In the genomic region with DNA sequence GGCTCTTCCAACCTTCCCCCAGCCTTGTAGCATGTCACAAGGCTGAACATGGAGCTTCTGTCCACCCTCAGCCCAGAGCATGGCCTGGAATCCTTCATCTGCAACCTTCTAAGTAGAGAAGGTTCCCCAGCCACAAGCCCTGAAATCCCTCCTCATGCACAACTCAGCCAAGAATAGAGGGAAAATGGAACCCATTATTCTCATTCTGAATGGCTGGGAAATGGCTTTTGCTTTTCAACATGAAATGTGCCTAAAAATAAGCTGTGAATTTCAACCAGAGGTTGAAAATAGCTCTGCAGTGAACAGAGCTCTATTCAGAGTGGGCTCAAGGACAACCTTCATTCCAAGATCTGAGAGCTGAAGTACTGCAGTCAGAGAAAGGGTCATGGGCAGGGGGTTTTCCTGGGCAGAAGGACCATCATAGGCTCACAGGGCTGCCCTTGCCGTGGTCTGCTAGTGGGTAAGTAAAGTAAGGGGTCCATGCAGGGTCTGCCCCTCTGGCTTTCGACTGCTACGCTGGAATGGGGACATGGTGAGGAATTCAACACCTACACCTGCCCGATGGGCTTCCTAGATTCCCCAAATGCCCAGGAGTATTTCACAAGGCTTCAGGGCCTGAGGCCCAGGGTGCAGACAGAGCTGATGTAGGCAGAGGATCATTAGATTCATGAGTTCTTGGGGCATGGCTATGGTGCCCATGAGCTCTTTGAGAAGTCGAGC, we compare ENCODE assay signal across 25 cellular contexts. TPM values are rescaled to one million over a fixed set of nuclear protein-coding genes. Genes with fewer than 3 reads are reported as not detected.
DNase-seq lines count a peak whose midpoint lies in the region; ATAC-seq and TF ChIP-seq lines count a peak whose summit lies in the region.
"Had no signal": no experiment of that assay in that cellular context is flagged by ENCODE, and none has a peak within 500 bp of the region (broad histone marks: within the 10 kb centered on the region; RNA-seq: fewer than 3 reads in every experiment).

No MANE protein-coding gene starts in this region.

- no peak overlapping the region for H3K4me3 ChIP-seq in Peyer's patch
- H3K4me3 ChIP-seq: ascending aorta had no signal

- H3K27me3 ChIP-seq in Peyer's patch, result no peaks in the 10 kb centered on the region
- H3K27me3 ChIP-seq: ascending aorta had no signal

- H3K4me1 ChIP-seq in Peyer's patch, result peaks cover 0 to 10% (median 3%) of the 10 kb centered on the region in 4 donors

- no peaks in the 10 kb centered on the region for H3K36me3 ChIP-seq in Peyer's patch
- H3K36me3 ChIP-seq: ascending aorta had no signal

- no peak overlapping the region for H3K4me3 Mint-ChIP-seq in chondrocyte (ENCODE audit: unreplicated experiment)
- H3K4me3 Mint-ChIP-seq: activated CD4-positive, alpha-beta T cell treated with anti-CD3 and anti-CD28 coated beads, Interleukin-2, amount 10 ng/mL, durations not matched to agents 7 days and 5 days; activated naive CD8-positive, alpha-beta T cell treated with anti-CD3 and anti-CD28 coated beads for 36 hours; WTC11 had no signal

- ATAC-seq in Right ventricle myocardium superior (ENCODE audit: poor library complexity), result no peak
- ATAC-seq in HG02763 (IDR thresholded peaks at IDR 0.05; ENCODE audit: unreplicated experiment), result no peak
- ATAC-seq in HG03097 (IDR thresholded peaks at IDR 0.05; ENCODE audit: low FRiP score, unreplicated experiment), result no peak
- ATAC-seq: left colon, sciatic nerve, WTC11 had no signal

- intact Hi-C loops in Right ventricle myocardium superior (cut with DNase I) (no loop called here), cardiac septum (cut with DNase I) (no loop called here)

- H3K27ac ChIP-seq in Peyer's patch, result no peak overlapping the region
- H3K27ac ChIP-seq: 22Rv1, ascending aorta had no signal

- no peaks in the 10 kb centered on the region for H3K27me3 Mint-ChIP-seq in chondrocyte (ENCODE audit: low read depth)
- H3K27me3 Mint-ChIP-seq: activated CD4-positive, alpha-beta T cell treated with anti-CD3 and anti-CD28 coated beads, Interleukin-2, amount 10 ng/mL, durations not matched to agents 7 days and 5 days; activated naive CD8-positive, alpha-beta T cell treated with anti-CD3 and anti-CD28 coated beads for 36 hours had no signal

- no peaks in the 10 kb centered on the region for H3K9me3 ChIP-seq in Peyer's patch
- H3K9me3 ChIP-seq: ascending aorta had no signal

- no peak for TF ChIP-seq POLR2A in Peyer's patch (IDR thresholded peaks at IDR 0.05)

- TF ChIP-seq CTCF in chondrocyte (IDR thresholded peaks at IDR 0.05), result no peak
- TF ChIP-seq CTCF in Peyer's patch (IDR thresholded peaks at IDR 0.05), result no peak

- H3K27ac Mint-ChIP-seq in chondrocyte (ENCODE audit: unreplicated experiment), result no peak overlapping the region
- H3K27ac Mint-ChIP-seq: activated CD4-positive, alpha-beta T cell treated with anti-CD3 and anti-CD28 coated beads, Interleukin-2, amount 10 ng/mL, durations not matched to agents 7 days and 5 days; activated naive CD8-positive, alpha-beta T cell treated with anti-CD3 and anti-CD28 coated beads for 36 hours; WTC11 had no signal

- peaks cover 5% of the 10 kb centered on the region for H3K36me3 Mint-ChIP-seq in chondrocyte (ENCODE audit: low read depth)

- peak; percentile 5 for DNase-seq in Right ventricle myocardium superior
- no peak for DNase-seq in cardiac septum (ENCODE audit: low spot score)
- DNase-seq in chondrocyte (ENCODE audit: low spot score), result peak; percentile 32
- peak; percentile 77 for DNase-seq in medulla oblongata (ENCODE audit: extremely low spot score)
- DNase-seq in superior temporal gyrus (ENCODE audit: extremely low spot score), result peak; percentile 88
- no peak for DNase-seq in Peyer's patch
- DNase-seq: activated CD4-positive, alpha-beta T cell treated with anti-CD3 and anti-CD28 coated beads, Interleukin-2, amount 10 ng/mL, durations not matched to agents 7 days and 5 days; activated gamma-delta T cell; activated naive CD8-positive, alpha-beta T cell treated with anti-CD3 and anti-CD28 coated beads for 36 hours; activated T-cell treated with anti-CD3 and anti-CD28 coated beads, Interleukin-2, amount 50 U/mL, for 1 hour; central memory CD4-positive, alpha-beta T cell; GOT3; left colon; NCI-H1048; NCI-H1694; NCI-H82; stimulated activated CD4-positive, alpha-beta T cell treated with anti-CD3 and anti-CD28 coated beads, Interleukin-4, amount 100 ng/mL, for 24 hours; T-helper 1 cell; trophoblast cell had no signal

- H3K4me1 Mint-ChIP-seq in chondrocyte (ENCODE audit: low read depth), result peaks cover 3% of the 10 kb centered on the region
- H3K4me1 Mint-ChIP-seq: WTC11 had no signal

- H3K9me3 Mint-ChIP-seq in chondrocyte (ENCODE audit: low read depth), result no peaks in the 10 kb centered on the region
- H3K9me3 Mint-ChIP-seq: activated CD4-positive, alpha-beta T cell treated with anti-CD3 and anti-CD28 coated beads, Interleukin-2, amount 10 ng/mL, durations not matched to agents 7 days and 5 days; activated naive CD8-positive, alpha-beta T cell treated with anti-CD3 and anti-CD28 coated beads for 36 hours; WTC11 had no signal

RNA-seq across cellular contexts. Expression of a gene that starts 35.9 kb away (rescaled TPM):
- total RNA-seq in Right ventricle myocardium superior (1.5 TPM), cardiac septum (1.5 TPM), chondrocyte (5.3 to 5.7 TPM (median 5.5 TPM) in 3 replicates), Peyer's patch (1 to 10 TPM; 3.4 to 9.3 (median 6.5) TPM)
- total RNA-seq: ascending aorta had no signal

Comparison
In these comparisons a context has a peak if more than half of its experiments do, and no peak if none do; other contexts are left out.
1. DNase-seq: peak in Right ventricle myocardium superior (single experiment), chondrocyte (single experiment), medulla oblongata (single experiment) and superior temporal gyrus (single experiment); none in cardiac septum (single experiment) and Peyer's patch (0 of 3).